In genomic region chr2:55134316-55134706, GRCh38 we compare ENCODE assay signal across 7 cellular contexts.
A peak's percentile ranks its signal among the peaks of the same experiment; 100 is the strongest.
DNase-seq lines count a peak whose midpoint lies in the region; ATAC-seq lines count a peak whose summit lies in the region.

No MANE protein-coding gene starts in this region.

- peaks cover 17% of the 10 kb centered on the region for H3K4me1 ChIP-seq in SJSA1 (replicated peaks)

- no peaks in the 10 kb centered on the region for H3K27me3 Mint-ChIP-seq in stimulated activated naive CD8-positive, alpha-beta T cell treated with anti-CD3 and anti-CD28 coated beads, Interleukin-15, amount 100 ng/mL, for 72 hours

- DNase-seq in SJSA1 (ENCODE audit: low read depth in 1 of 2, low spot score in 2 of 2), result no peak
- peak; percentile 52 for DNase-seq in germinal center (ENCODE audit: low spot score)
- no peak for DNase-seq in stimulated activated naive CD8-positive, alpha-beta T cell treated with anti-CD3 and anti-CD28 coated beads, Interleukin-15, amount 100 ng/mL, for 72 hours
- no peak for DNase-seq in cortex of kidney (lab: John Stamatoyannopoulos, UW)
- no peak for DNase-seq in NCI-H1436 (lab: John Stamatoyannopoulos, UW)

- H3K9me3 Mint-ChIP-seq in stimulated activated naive CD8-positive, alpha-beta T cell treated with anti-CD3 and anti-CD28 coated beads, Interleukin-15, amount 100 ng/mL, for 72 hours, result no peaks in the 10 kb centered on the region

- H3K27ac ChIP-seq in SJSA1, result peak overlapping the region; percentile 92

- no peaks in the 10 kb centered on the region for H3K9me3 ChIP-seq in SJSA1 (replicated peaks)

- no peaks in the 10 kb centered on the region for H3K36me3 ChIP-seq in SJSA1

- no peak overlapping the region for H3K4me3 ChIP-seq in SJSA1

- no peaks in the 10 kb centered on the region for H3K27me3 ChIP-seq in SJSA1 (replicated peaks)

- peak; percentile 19 for ATAC-seq in GM21529 (IDR thresholded peaks at IDR 0.05; ENCODE audit: unreplicated experiment)
- ATAC-seq in stimulated activated naive CD8-positive, alpha-beta T cell treated with anti-CD3 and anti-CD28 coated beads, Interleukin-15, amount 100 ng/mL, for 72 hours, result peak; percentile 2
- no peak for ATAC-seq in GM21423 (IDR thresholded peaks at IDR 0.05; ENCODE audit: unreplicated experiment)

- H3K4me1 Mint-ChIP-seq in stimulated activated naive CD8-positive, alpha-beta T cell treated with anti-CD3 and anti-CD28 coated beads, Interleukin-15, amount 100 ng/mL, for 72 hours, result peaks cover 30% of the 10 kb centered on the region

- peak overlapping the region; percentile 65 to 90 for H3K27ac Mint-ChIP-seq in stimulated activated naive CD8-positive, alpha-beta T cell treated with anti-CD3 and anti-CD28 coated beads, Interleukin-15, amount 100 ng/mL, for 72 hours

- H3K4me3 Mint-ChIP-seq in stimulated activated naive CD8-positive, alpha-beta T cell treated with anti-CD3 and anti-CD28 coated beads, Interleukin-15, amount 100 ng/mL, for 72 hours, result peak overlapping the region; percentile 69 to 75
